20 cellular contexts compared by ENCODE assay signal in the genomic region with DNA sequence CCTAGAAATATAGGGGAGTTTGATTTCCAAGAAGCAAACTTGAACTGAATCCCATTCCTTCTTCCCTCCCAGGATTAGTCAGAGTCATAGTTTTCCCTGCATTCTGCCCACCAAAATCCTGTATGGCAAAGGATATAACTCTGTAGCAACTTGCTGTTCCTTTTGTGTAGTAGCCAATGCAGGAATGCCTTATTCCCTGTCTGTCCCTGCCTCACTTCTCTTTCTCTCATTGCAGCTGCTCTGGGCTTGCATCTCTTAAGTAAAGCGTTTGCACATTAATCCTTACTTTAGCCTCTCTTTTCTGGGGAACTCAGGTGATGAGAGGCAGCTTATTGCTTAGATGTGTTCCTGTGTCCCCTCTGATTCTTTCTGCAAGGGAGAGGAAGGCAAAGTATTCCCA.
"Had no signal": no experiment of that assay in that cellular context is flagged by ENCODE, and none has a peak within 500 bp of the region (broad histone marks: within the 10 kb centered on the region; RNA-seq: fewer than 3 reads in every experiment).

No MANE protein-coding gene starts in this region.

- H3K4me1 ChIP-seq: adrenal gland, lower lobe of right lung, uterus had no signal

- H3K4me3 ChIP-seq: adrenal gland, lower lobe of right lung, tibial artery, uterus had no signal

- DNase-seq: activated CD4-positive, alpha-beta T cell treated with anti-CD3 and anti-CD28 coated beads, Interleukin-2, amount 50 U/mL, for 4 hours; activated gamma-delta T cell treated with Interleukin-2 at 50 U/mL for 16 hours; adrenal gland; cerebellar nuclear complex; cortex of kidney; glutamatergic neuron; hippocampal formation; islet precursor cell; lower lobe of right lung; natural killer cell; stimulated activated CD4-positive, alpha-beta T cell treated with anti-CD3 and anti-CD28 coated beads, Interleukin-12 subunit alpha, Interleukin-12 subunit beta, amount 100 ng/mL, for 4 hours; stimulated activated CD4-positive, alpha-beta T cell treated with anti-CD3 and anti-CD28 coated beads, Interleukin-1b, Interleukin-23, amount 100 ng/mL, for 48 hours; stimulated activated naive CD4-positive, alpha-beta T cell treated with Interleukin-2 at 50 U/mL for 16 hours; substantia nigra; T-helper 2 cell; tibial artery; uterus; WERI-Rb-1 had no signal

- ATAC-seq: activated naive CD4-positive, alpha-beta T cell treated with anti-CD3 and anti-CD28 coated beads, Interleukin-2, amount 50 U/mL, for 72 hours; esophagus mucosa; lower lobe of right lung; natural killer cell had no signal

- H3K9me3 ChIP-seq: adrenal gland, lower lobe of right lung, tibial artery, uterus had no signal

- H3K27ac ChIP-seq: adrenal gland, lower lobe of right lung, tibial artery, uterus, WERI-Rb-1 had no signal

- H3K36me3 ChIP-seq: adrenal gland, lower lobe of right lung, tibial artery, uterus, WERI-Rb-1 had no signal

- H3K27me3 ChIP-seq: adrenal gland, tibial artery, uterus had no signal
